In the genomic region with DNA sequence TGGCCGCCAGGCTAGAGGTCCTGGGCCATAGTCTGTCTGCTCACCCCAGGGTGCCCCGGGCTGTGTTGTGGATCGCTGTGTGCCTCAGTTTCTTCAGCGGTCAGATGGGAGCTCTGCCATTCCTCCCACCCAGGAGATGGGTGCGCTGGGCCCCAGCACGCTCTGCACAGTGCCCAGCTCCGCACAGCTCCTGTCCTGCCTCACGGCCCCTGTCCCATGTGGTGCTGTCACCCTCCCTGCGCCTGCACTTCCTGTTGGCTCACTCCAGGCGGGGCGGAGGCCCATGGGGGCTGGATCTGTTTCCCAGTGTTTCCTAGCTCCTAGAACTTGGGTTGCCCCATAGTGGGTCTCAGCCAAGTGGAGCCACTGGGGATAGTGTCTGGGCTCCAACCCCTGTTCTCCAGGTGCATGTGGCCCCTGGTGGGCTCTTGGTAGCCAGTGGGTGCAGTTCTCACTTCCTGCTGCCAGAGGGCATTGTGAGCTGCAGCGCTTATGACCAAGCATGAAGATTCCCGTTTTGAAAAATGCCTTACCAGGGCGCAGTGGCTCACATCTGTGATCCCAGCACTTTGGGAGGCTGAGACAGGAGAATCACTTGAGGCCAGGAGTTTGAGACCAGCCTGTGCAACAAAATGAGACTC, we compare ENCODE assay signal across 8 cellular contexts.
DNase-seq lines count a peak whose midpoint lies in the region; ATAC-seq and TF ChIP-seq lines count a peak whose summit lies in the region.

No MANE protein-coding gene starts in this region.

- H3K4me1 Mint-ChIP-seq in nephron, result peaks cover 32% of the 10 kb centered on the region
- peaks cover 0 to 4% (median 0%) of the 10 kb centered on the region in 3 donors for H3K4me1 Mint-ChIP-seq in CD8-positive, alpha-beta memory T cell

- POLR2A ChIA-PET in CD8-positive, alpha-beta memory T cell (lab: Charles Lee), result no interaction called here

- TF ChIP-seq CTCF in LNCaP clone FGC (IDR thresholded peaks at IDR 0.05; ENCODE audit: control insufficient read depth, extremely low read depth, insufficient read depth) (peak; percentile 41), nephron (IDR thresholded peaks at IDR 0.05; ENCODE audit: unreplicated experiment in 3 of 3) (peak; percentile 49 to 54 (median 50))

- DNase-seq in NCI-H748 (lab: John Stamatoyannopoulos, UW; ENCODE audit: unreplicated experiment) (peak; percentile 2), NCI-H748 treated with DMSO at 0.1 percent for 48 hours (lab: John Stamatoyannopoulos, UW) (no peak), LNCaP clone FGC (ENCODE audit: low read depth) (no peak), cerebellar cortex (ENCODE audit: low spot score) (peak; percentile 42), DMS153 (lab: John Stamatoyannopoulos, UW) (no peak)
- no peak for DNase-seq in CD8-positive, alpha-beta memory T cell

- CTCF ChIA-PET in CD8-positive, alpha-beta memory T cell (lab: Charles Lee), result no interaction called here

- no peaks in the 10 kb centered on the region for H3K9me3 ChIP-seq in CD8-positive, alpha-beta memory T cell (ENCODE audit: low read length)

- no peak overlapping the region for H3K4me3 ChIP-seq in LNCaP clone FGC (ENCODE audit: low read depth, low read length)
- no peak overlapping the region for H3K4me3 ChIP-seq in CD8-positive, alpha-beta memory T cell (ENCODE audit: low read length)

- H3K4me1 ChIP-seq in CD8-positive, alpha-beta memory T cell (ENCODE audit: insufficient read depth, low read length), result no peaks in the 10 kb centered on the region

- no peaks in the 10 kb centered on the region for H3K9me3 Mint-ChIP-seq in nephron
- H3K9me3 Mint-ChIP-seq in CD8-positive, alpha-beta memory T cell, result no peaks in the 10 kb centered on the region

- H3K27ac Mint-ChIP-seq in nephron, result no peak overlapping the region
- H3K27ac Mint-ChIP-seq in CD8-positive, alpha-beta memory T cell, result no peak overlapping the region

- peaks cover under 1% of the 10 kb centered on the region for H3K36me3 ChIP-seq in CD8-positive, alpha-beta memory T cell (ENCODE audit: insufficient read depth, low read length)

- no peak overlapping the region for H3K4me3 Mint-ChIP-seq in nephron
- no peak overlapping the region for H3K4me3 Mint-ChIP-seq in CD8-positive, alpha-beta memory T cell

- H3K27me3 Mint-ChIP-seq in nephron (ENCODE audit: low read depth), result no peaks in the 10 kb centered on the region
- H3K27me3 Mint-ChIP-seq in CD8-positive, alpha-beta memory T cell, result peaks cover 0 to 2% of the 10 kb centered on the region in 2 donors

- no peak overlapping the region for H3K27ac ChIP-seq in CD8-positive, alpha-beta memory T cell (ENCODE audit: low read depth, low read length)

- H3K36me3 Mint-ChIP-seq in nephron (ENCODE audit: low read depth), result peaks cover 32% of the 10 kb centered on the region
- H3K36me3 Mint-ChIP-seq in CD8-positive, alpha-beta memory T cell, result peaks cover 0 to 66% (median 2%) of the 10 kb centered on the region in 3 donors

- H3K27me3 ChIP-seq in CD8-positive, alpha-beta memory T cell (ENCODE audit: insufficient read depth, low read length, poor library complexity, severe bottlenecking), result no peaks in the 10 kb centered on the region

- no peak for ATAC-seq in HG03108 (IDR thresholded peaks at IDR 0.05; ENCODE audit: unreplicated experiment)

Comparison
In these comparisons a context has a peak if more than half of its experiments do, and no peak if none do; other contexts are left out.
1. DNase-seq: peak in NCI-H748 (single experiment) and cerebellar cortex (single experiment); none in NCI-H748 treated with DMSO at 0.1 percent for 48 hours (single experiment), LNCaP clone FGC (single experiment), CD8-positive, alpha-beta memory T cell (0 of 5) and DMS153 (single experiment).